In genomic region chr3:10740954-10741353, GRCh38 we compare ENCODE assay signal across 1 cellular context.
TF ChIP-seq lines count a peak whose summit lies in the region.

No MANE protein-coding gene starts in this region.

TF ChIP-seq in GM23338, 12 proteins besides CTCF, POLR2A, EP300 and RAD21 (continued from another document):
- no peak for TF ChIP-seq ZNF462 (CRISPR knock-in tag; IDR thresholded peaks at IDR 0.05)
- no peak for TF ChIP-seq CREB1 (CRISPR knock-in tag; IDR thresholded peaks at IDR 0.05; ENCODE audit: low read depth)
- no peak for TF ChIP-seq STAT1 (IDR thresholded peaks at IDR 0.05; ENCODE audit: unreplicated experiment)
- TF ChIP-seq ZNF114 (CRISPR knock-in tag; IDR thresholded peaks at IDR 0.05) = no peak
- no peak for TF ChIP-seq REST (IDR thresholded peaks at IDR 0.05; ENCODE audit: unreplicated experiment)
- TF ChIP-seq JUNB (IDR thresholded peaks at IDR 0.05; ENCODE audit: unreplicated experiment) = no peak
- TF ChIP-seq EZH2phosphoT487 (IDR thresholded peaks at IDR 0.05; ENCODE audit: unreplicated experiment) = no peak
- TF ChIP-seq POLR2AphosphoS5 (IDR thresholded peaks at IDR 0.05; ENCODE audit: low read depth) = no peak
- no peak for TF ChIP-seq NANOG (IDR thresholded peaks at IDR 0.05; ENCODE audit: borderline replicate concordance)
